ENCODE assay signal across 8 cellular contexts in the genomic region with DNA sequence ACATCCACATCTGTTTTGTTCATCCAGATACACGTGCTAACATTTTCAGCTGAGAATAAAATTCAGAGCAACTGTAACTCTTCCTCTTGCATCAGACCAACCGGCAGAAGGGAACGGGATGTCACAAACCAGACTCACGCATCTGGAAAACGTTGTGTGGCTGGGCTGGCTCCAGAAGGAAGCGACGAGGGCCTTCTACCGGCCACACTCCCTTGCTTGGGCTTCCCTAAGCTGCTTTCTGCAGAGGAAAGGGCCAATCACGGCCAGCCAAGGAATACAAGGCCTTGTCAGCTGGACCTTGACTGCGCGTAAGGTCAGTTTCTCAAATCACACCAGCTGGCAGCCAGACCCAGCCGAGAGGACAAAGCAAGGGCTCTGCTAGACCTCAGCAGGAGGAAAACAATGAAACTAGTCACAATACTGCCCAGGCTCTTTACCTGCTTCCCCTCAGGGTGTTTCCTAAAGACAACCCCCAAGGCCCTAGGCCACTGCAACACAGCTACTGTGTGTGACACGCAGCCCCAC.
DNase-seq lines count a peak whose midpoint lies in the region; ATAC-seq and TF ChIP-seq lines count a peak whose summit lies in the region.

No MANE protein-coding gene starts in this region.

- TF ChIP-seq EP300 in suprapubic skin (IDR thresholded peaks at IDR 0.05), result peak; percentile 31

- peak overlapping the region in 2 of 5 experiments; percentile 32 to 57 for H3K4me3 Mint-ChIP-seq in brain
- no peak overlapping the region for H3K4me3 Mint-ChIP-seq in stimulated activated naive B cell treated with anti-CD40 and anti-IgM and Interleukin-4, amounts not matched to agents 10 μg/mL and 1 μg/mL and 100 μg/mL, for 72 hours

- H3K27ac ChIP-seq in layer of hippocampus (ENCODE audit: low read depth, low read length), result peak overlapping the region; percentile 66
- H3K27ac ChIP-seq in suprapubic skin, result peak overlapping the region; percentile 73

- H3K36me3 ChIP-seq in suprapubic skin, result peaks cover 27% of the 10 kb centered on the region

- H3K4me3 ChIP-seq in suprapubic skin, result no peak overlapping the region

- TF ChIP-seq CTCF in brain (conservative IDR thresholded peaks at IDR 0.05) (no peak), suprapubic skin (IDR thresholded peaks at IDR 0.05) (no peak)

- H3K27me3 Mint-ChIP-seq in brain, result peaks cover 3% of the 10 kb centered on the region
- no peaks in the 10 kb centered on the region for H3K27me3 Mint-ChIP-seq in stimulated activated naive B cell treated with anti-CD40 and anti-IgM and Interleukin-4, amounts not matched to agents 10 μg/mL and 1 μg/mL and 100 μg/mL, for 72 hours

- TF ChIP-seq POLR2A in suprapubic skin (IDR thresholded peaks at IDR 0.05), result no peak

- no peaks in the 10 kb centered on the region for H3K9me3 ChIP-seq in suprapubic skin

- H3K9me3 Mint-ChIP-seq in brain, result peaks cover 0 to 2% (median 0%) of the 10 kb centered on the region in 5 experiments
- H3K9me3 Mint-ChIP-seq in stimulated activated naive B cell treated with anti-CD40 and anti-IgM and Interleukin-4, amounts not matched to agents 10 μg/mL and 1 μg/mL and 100 μg/mL, for 72 hours, result no peaks in the 10 kb centered on the region

- peaks cover 42% of the 10 kb centered on the region for H3K4me1 Mint-ChIP-seq in brain
- peaks cover 25 to 63% of the 10 kb centered on the region in 2 donors for H3K4me1 Mint-ChIP-seq in stimulated activated naive B cell treated with anti-CD40 and anti-IgM and Interleukin-4, amounts not matched to agents 10 μg/mL and 1 μg/mL and 100 μg/mL, for 72 hours

- H3K27me3 ChIP-seq in layer of hippocampus (ENCODE audit: control insufficient read depth, insufficient read depth, low read length), result no peaks in the 10 kb centered on the region
- H3K27me3 ChIP-seq in suprapubic skin, result no peaks in the 10 kb centered on the region

- DNase-seq in SIG-M5 treated with dmso at 0.1 percent for 504 hours (lab: John Stamatoyannopoulos, UW; ENCODE audit: unreplicated experiment), result peak; percentile 69
- no peak for DNase-seq in SIG-M5 (lab: John Stamatoyannopoulos, UW)
- DNase-seq in suprapubic skin (ENCODE audit: low spot score in 2 of 2), result peak; percentile 87 to 92
- no peak for DNase-seq in stimulated activated naive B cell treated with anti-CD40 and anti-IgM and Interleukin-4, amounts not matched to agents 10 μg/mL and 1 μg/mL and 100 μg/mL, for 72 hours
- DNase-seq in HPDE6-E6E7 (ENCODE audit: extremely low spot score), result no peak

- ATAC-seq in stimulated activated naive B cell treated with anti-CD40 and anti-IgM and Interleukin-4, amounts not matched to agents 10 μg/mL and 1 μg/mL and 100 μg/mL, for 72 hours (replicated peaks), result no peak
- no peak for ATAC-seq in GM18519 (IDR thresholded peaks at IDR 0.05; ENCODE audit: low FRiP score, unreplicated experiment)

- H3K27ac Mint-ChIP-seq in brain, result peak overlapping the region in 4 of 5 experiments; percentile 61 to 97 (median 94)
- no peak overlapping the region for H3K27ac Mint-ChIP-seq in stimulated activated naive B cell treated with anti-CD40 and anti-IgM and Interleukin-4, amounts not matched to agents 10 μg/mL and 1 μg/mL and 100 μg/mL, for 72 hours

- peaks cover 44% of the 10 kb centered on the region for H3K36me3 Mint-ChIP-seq in brain
- peaks cover 10 to 33% of the 10 kb centered on the region in 2 donors for H3K36me3 Mint-ChIP-seq in stimulated activated naive B cell treated with anti-CD40 and anti-IgM and Interleukin-4, amounts not matched to agents 10 μg/mL and 1 μg/mL and 100 μg/mL, for 72 hours

- 34% methylated on average over 12 of the region's 13 CpGs for WGBS in suprapubic skin

- H3K4me1 ChIP-seq in suprapubic skin, result peaks cover 20% of the 10 kb centered on the region

Comparison
In these comparisons a context has a peak if more than half of its experiments do, and no peak if none do; other contexts are left out.
1. DNase-seq: peak in SIG-M5 treated with dmso at 0.1 percent for 504 hours (single experiment) and suprapubic skin (2 of 2); none in SIG-M5 (single experiment), stimulated activated naive B cell treated with anti-CD40 and anti-IgM and Interleukin-4, amounts not matched to agents 10 μg/mL and 1 μg/mL and 100 μg/mL, for 72 hours (single experiment) and HPDE6-E6E7 (single experiment).